10 cellular contexts compared by ENCODE assay signal in the genomic region with DNA sequence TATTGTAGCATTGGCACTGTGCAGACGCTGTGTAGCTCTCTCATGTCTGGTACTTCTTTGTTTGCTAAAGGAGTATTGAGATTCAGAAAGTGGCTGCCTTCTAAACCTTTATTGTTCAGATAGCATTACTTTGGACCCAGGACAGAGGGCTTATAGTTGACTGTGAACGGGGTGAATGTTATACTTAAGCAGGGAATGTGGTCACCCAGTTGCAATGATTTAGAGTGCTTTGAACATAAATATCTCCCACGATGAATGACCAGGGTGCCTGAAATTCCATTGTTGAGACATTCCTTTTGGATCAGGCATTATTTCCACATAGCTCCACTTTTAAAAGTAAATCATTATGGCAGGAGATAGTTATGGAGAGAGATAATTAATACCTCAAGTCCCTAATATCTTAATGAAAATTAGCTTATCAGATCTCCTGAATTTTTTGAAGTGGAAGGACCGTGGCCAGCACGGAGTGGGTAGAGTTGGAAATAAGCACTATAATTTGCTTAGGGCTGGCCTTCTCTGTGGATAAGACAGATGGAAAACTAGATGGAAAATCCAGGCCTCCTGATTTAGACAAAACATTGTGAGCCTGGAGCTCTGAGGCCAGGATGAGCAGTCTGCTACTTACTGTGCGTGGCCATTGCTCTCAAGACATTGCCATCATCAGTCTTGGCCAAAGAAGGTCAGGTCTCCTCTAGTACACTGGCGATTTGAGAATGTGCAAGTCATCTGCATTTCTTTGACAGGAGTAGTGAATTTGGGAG.
DNase-seq lines count a peak whose midpoint lies in the region; ATAC-seq and TF ChIP-seq lines count a peak whose summit lies in the region.
"Had no signal": no experiment of that assay in that cellular context is flagged by ENCODE, and none has a peak within 500 bp of the region (broad histone marks: within the 10 kb centered on the region; RNA-seq: fewer than 3 reads in every experiment).

No MANE protein-coding gene starts in this region.

- no peak overlapping the region for H3K9ac ChIP-seq in muscle layer of colon (ENCODE audit: low read length)

- H3K27me3 Mint-ChIP-seq in HFFc6 (ENCODE audit: insufficient read depth) (no peaks in the 10 kb centered on the region), GM23338 (ENCODE audit: insufficient read depth, low read depth, poor library complexity) (peaks cover 10% of the 10 kb centered on the region)

- H3K79me2 ChIP-seq in GM23338 (replicated peaks; ENCODE audit: insufficient read depth) = peaks cover 11% of the 10 kb centered on the region; the same call in 1 of the 2 replicates

- H3K4me3 Mint-ChIP-seq in HFFc6 = peak overlapping the region; percentile 16; the same call in 1 of the 2 replicates
- no peak overlapping the region for H3K4me3 Mint-ChIP-seq in GM23338

- peaks cover 88% of the 10 kb centered on the region for H3K4me1 ChIP-seq in muscle layer of colon (ENCODE audit: insufficient read depth, low read length)
- peaks cover 37% of the 10 kb centered on the region for H3K4me1 ChIP-seq in GM23338 (ENCODE audit: insufficient read depth)

- H3K36me3 ChIP-seq in muscle layer of colon (ENCODE audit: insufficient read depth, low read length) (no peaks in the 10 kb centered on the region), GM23338 (ENCODE audit: insufficient read depth) (no peaks in the 10 kb centered on the region)

- H3K27me3 ChIP-seq in muscle layer of colon (ENCODE audit: control insufficient read depth in 1 of 2, insufficient read depth in 2 of 2, low read length in 2 of 2) = no peaks in the 10 kb centered on the region
- H3K27me3 ChIP-seq in GM23338 (ENCODE audit: insufficient read depth) = no peaks in the 10 kb centered on the region

- no peak overlapping the region for H3K4me2 ChIP-seq in GM23338

- H3F3A ChIP-seq in GM23338 (replicated peaks; ENCODE audit: low read depth) = no peaks in the 10 kb centered on the region

- H4K20me1 ChIP-seq in GM23338 (replicated peaks; ENCODE audit: insufficient read depth) = no peaks in the 10 kb centered on the region

- DNase-seq in AG08395 (ENCODE audit: low spot score) = peak; percentile 84
- DNase-seq in HFFc6 = peak; percentile 71
- no peak for DNase-seq in GM23338 (ENCODE audit: low spot score)
- DNase-seq in KBM-7 = no peak
- no peak for DNase-seq in NCI-H187 treated with DMSO at 0.1 percent for 48 hours (lab: John Stamatoyannopoulos, UW)
- DNase-seq: DMS79 treated with DMSO at 0.1 percent for 48 hours had no signal

- H2AFZ ChIP-seq in GM23338 = no peak overlapping the region

- H3K9me3 ChIP-seq in muscle layer of colon (ENCODE audit: low read length) = no peaks in the 10 kb centered on the region

- H3K9me3 Mint-ChIP-seq in HFFc6 (no peaks in the 10 kb centered on the region), GM23338 (no peaks in the 10 kb centered on the region; the same call in 2 of the 3 replicates)
- H3K9me3 Mint-ChIP-seq: stimulated activated effector memory CD8-positive, alpha-beta T cell treated with anti-CD3 and anti-CD28 coated beads, Interleukin-12 subunit alpha, Interleukin-12 subunit beta, amount 100 ng/mL, for 72 hours had no signal

- H3K27ac ChIP-seq in cingulate gyrus (ENCODE audit: low read depth, low read length) (peak overlapping the region; percentile 33), muscle layer of colon (ENCODE audit: low read depth, low read length) (peak overlapping the region; percentile 77), GM23338 (ENCODE audit: low read depth) (no peak overlapping the region)

- H3K36me3 Mint-ChIP-seq in HFFc6 (ENCODE audit: low read depth) (peaks cover 10% of the 10 kb centered on the region), GM23338 (ENCODE audit: low read depth) (no peaks in the 10 kb centered on the region)

- H3K4me1 Mint-ChIP-seq in HFFc6 (ENCODE audit: low read depth) (peaks cover 71% of the 10 kb centered on the region), GM23338 (peaks cover 53% of the 10 kb centered on the region)

- H3K9me2 ChIP-seq in GM23338 (ENCODE audit: insufficient read depth) = peaks cover 9% of the 10 kb centered on the region; the same call in 1 of the 2 replicates

- TF ChIP-seq CTCF in HFFc6 (IDR thresholded peaks at IDR 0.05) = no peak
- TF ChIP-seq CTCF in GM23338 (conservative IDR thresholded peaks at IDR 0.05; ENCODE audit: low read depth in 2 of 2) = no peak

- in situ Hi-C loops in KBM-7 (cut with MboI; ENCODE audit: low pct_unique_long_range_greater_than_20kb, low sequenced_read_pairs) = no loop called here

- peak overlapping the region; percentile 73 for H3K27ac Mint-ChIP-seq in HFFc6
- no peak overlapping the region for H3K27ac Mint-ChIP-seq in GM23338

- H3K4me3 ChIP-seq in muscle layer of colon (ENCODE audit: low read depth in 1 of 2, low read length in 2 of 2) (no peak overlapping the region), GM23338 (no peak overlapping the region)

- no peak for ATAC-seq in GM23338
- ATAC-seq in HG03196 (IDR thresholded peaks at IDR 0.05; ENCODE audit: unreplicated experiment) = no peak

TF ChIP-seq in GM23338, 12 proteins besides CTCF, POLR2A, EP300 and RAD21:
- TF ChIP-seq CREB1 (CRISPR knock-in tag; IDR thresholded peaks at IDR 0.05; ENCODE audit: low read depth) = no peak
- TF ChIP-seq STAT1 (IDR thresholded peaks at IDR 0.05; ENCODE audit: unreplicated experiment) = no peak

Comparison
In these comparisons a context has a peak if more than half of its experiments do, and no peak if none do; other contexts are left out.
1. DNase-seq: peak in AG08395 (single experiment) and HFFc6 (single experiment); none in GM23338 (single experiment), KBM-7 (single experiment) and NCI-H187 treated with DMSO at 0.1 percent for 48 hours (single experiment).